ENCODE assay signal across 8 cellular contexts in the genomic region with DNA sequence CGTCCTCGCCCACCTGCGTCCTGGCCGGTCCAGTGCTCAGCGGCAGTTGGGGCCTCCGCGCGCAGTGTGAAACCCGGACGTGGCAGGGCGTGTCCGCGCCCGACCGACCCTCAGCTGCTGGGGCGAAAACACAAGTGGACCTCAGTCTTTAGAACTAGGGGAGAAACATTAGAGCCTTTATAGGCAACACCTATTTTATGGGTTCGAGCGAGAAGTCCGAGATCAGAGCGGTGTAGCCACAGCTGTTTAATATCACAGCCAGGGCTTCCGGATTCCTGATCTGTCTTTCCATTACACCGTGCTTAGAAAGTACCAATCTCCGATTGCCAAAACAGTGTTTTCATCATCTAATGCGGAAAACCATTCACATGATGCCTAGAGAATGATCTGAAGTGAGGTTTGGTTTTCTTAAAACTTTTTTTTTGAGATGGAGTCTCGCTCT. TPM values are rescaled to one million over a fixed set of nuclear protein-coding genes. Genes with fewer than 3 reads are reported as not detected.
DNase-seq lines count a peak whose midpoint lies in the region; ATAC-seq and TF ChIP-seq lines count a peak whose summit lies in the region.

No MANE protein-coding gene starts in this region.

- peak in 1 of 2 donors; percentile 51 for DNase-seq in activated T-cell treated with anti-CD3 and anti-CD28 coated beads, Interleukin-2, amount 50 U/mL, for 72 hours
- no peak for DNase-seq in activated T-cell treated with anti-CD3 and anti-CD28 coated beads, Interleukin-2, amount 50 U/mL, for 1 hour
- no peak for DNase-seq in WERI-Rb-1
- peak; percentile 5 for DNase-seq in glomerular endothelial cell (ENCODE audit: extremely low read depth, low read depth, low spot score)
- DNase-seq in psoas muscle, result no peak
- DNase-seq in SHP77 (lab: John Stamatoyannopoulos, UW), result no peak
- DNase-seq in NCI-H524 treated with DMSO at 0.1 percent for 48 hours (lab: John Stamatoyannopoulos, UW), result no peak

- no peaks in the 10 kb centered on the region for H3K27me3 Mint-ChIP-seq in activated T-cell treated with anti-CD3 and anti-CD28 coated beads, Interleukin-2, amount 50 U/mL, for 72 hours (ENCODE audit: low read depth)

- ATAC-seq in activated T-cell treated with anti-CD3 and anti-CD28 coated beads, Interleukin-2, amount 50 U/mL, for 72 hours (replicated peaks in 1 of 2), result peak in 1 of 2 donors; percentile 51
- peak; percentile 32 for ATAC-seq in HG03045 (IDR thresholded peaks at IDR 0.05; ENCODE audit: unreplicated experiment)
- peak in 2 of 4 donors; percentile 13 to 28 for ATAC-seq in psoas muscle

- H3K36me3 ChIP-seq in WERI-Rb-1, result peaks cover 26% of the 10 kb centered on the region
- H3K36me3 ChIP-seq in psoas muscle (ENCODE audit: insufficient read depth in 1 of 2, low read depth in 1 of 2), result peaks cover 0 to 22% of the 10 kb centered on the region in 2 donors

- TF ChIP-seq CTCF in WERI-Rb-1 (IDR thresholded peaks at IDR 0.05; ENCODE audit: low read depth, low read length) (no peak), psoas muscle (IDR thresholded peaks at IDR 0.05) (no peak)

- H3K4me1 ChIP-seq in psoas muscle, result peaks cover 15% of the 10 kb centered on the region

- peak overlapping the region; percentile 87 for H3K27ac ChIP-seq in WERI-Rb-1
- H3K27ac ChIP-seq in psoas muscle, result peak overlapping the region; percentile 98

- 0 to 1% (median 1%) methylated on average over 23 to 25 of the region's 25 CpGs for whole genome bisulfite sequencing in psoas muscle, 3 donors

- H3K9me3 ChIP-seq in WERI-Rb-1 (ENCODE audit: severe bottlenecking) (no peaks in the 10 kb centered on the region), psoas muscle (no peaks in the 10 kb centered on the region)

- H3K27me3 ChIP-seq in WERI-Rb-1 (ENCODE audit: insufficient read depth, low read depth, severe bottlenecking) (no peaks in the 10 kb centered on the region), psoas muscle (ENCODE audit: insufficient read depth in 3 of 3, low read length in 2 of 3) (no peaks in the 10 kb centered on the region)

- peaks cover 7 to 27% of the 10 kb centered on the region in 2 donors for H3K36me3 Mint-ChIP-seq in activated T-cell treated with anti-CD3 and anti-CD28 coated beads, Interleukin-2, amount 50 U/mL, for 72 hours (ENCODE audit: insufficient read depth in 2 of 2)

- peak overlapping the region; percentile 81 for H3K27ac Mint-ChIP-seq in activated T-cell treated with anti-CD3 and anti-CD28 coated beads, Interleukin-2, amount 50 U/mL, for 72 hours

- H3K4me1 Mint-ChIP-seq in activated T-cell treated with anti-CD3 and anti-CD28 coated beads, Interleukin-2, amount 50 U/mL, for 72 hours (ENCODE audit: low read depth), result peaks cover 47% of the 10 kb centered on the region

- H3K4me3 Mint-ChIP-seq in activated T-cell treated with anti-CD3 and anti-CD28 coated beads, Interleukin-2, amount 50 U/mL, for 72 hours, result peak overlapping the region; percentile 97 to 100

- no peaks in the 10 kb centered on the region for H3K9me3 Mint-ChIP-seq in activated T-cell treated with anti-CD3 and anti-CD28 coated beads, Interleukin-2, amount 50 U/mL, for 72 hours

- H3K4me3 ChIP-seq in WERI-Rb-1 (ENCODE audit: low read depth, low read length), result peak overlapping the region; percentile 91
- peak overlapping the region; percentile 85 for H3K4me3 ChIP-seq in psoas muscle

- intact Hi-C loops in psoas muscle (cut with DNase I), result loop anchor here in 1 of 2 donors (5.0 to 10.0 kb wide), 2 partner anchors 52 to 171 kb away; no protein-coding TSS in a partner anchor

RNA-seq across cellular contexts. Expression of gene RAD51, which starts 0.5 kb away (rescaled TPM):
- total RNA-seq in activated T-cell treated with anti-CD3 and anti-CD28 coated beads, Interleukin-2, amount 50 U/mL, for 72 hours, result 10 to 100 TPM; 49.9 to 73.2 TPM
- total RNA-seq in glomerular endothelial cell, result 3.4 and 4.7 TPM in 2 replicates
- total RNA-seq in psoas muscle, result 1 to 10 TPM in 1 of 4 donors, under 1 TPM in 3; 0.41 to 1.5 (median 0.56) TPM
- polyA plus RNA-seq in psoas muscle, result under 1 TPM; 0.29 to 0.93 (median 0.90) TPM

RNA-seq across cellular contexts. Expression of gene RMDN3, which starts 59.6 kb away (rescaled TPM):
- 10 to 100 TPM; 28.0 to 30.7 TPM for total RNA-seq in activated T-cell treated with anti-CD3 and anti-CD28 coated beads, Interleukin-2, amount 50 U/mL, for 72 hours
- total RNA-seq in glomerular endothelial cell (20.5 and 26.5 TPM in 2 replicates), psoas muscle (10 to 100 TPM; 17.1 to 20.1 (median 18.6) TPM)
- polyA plus RNA-seq in psoas muscle, result 10 to 100 TPM; 11.1 to 30.9 (median 20.2) TPM
